ENCODE assay signal across 12 cellular contexts in the genomic region with DNA sequence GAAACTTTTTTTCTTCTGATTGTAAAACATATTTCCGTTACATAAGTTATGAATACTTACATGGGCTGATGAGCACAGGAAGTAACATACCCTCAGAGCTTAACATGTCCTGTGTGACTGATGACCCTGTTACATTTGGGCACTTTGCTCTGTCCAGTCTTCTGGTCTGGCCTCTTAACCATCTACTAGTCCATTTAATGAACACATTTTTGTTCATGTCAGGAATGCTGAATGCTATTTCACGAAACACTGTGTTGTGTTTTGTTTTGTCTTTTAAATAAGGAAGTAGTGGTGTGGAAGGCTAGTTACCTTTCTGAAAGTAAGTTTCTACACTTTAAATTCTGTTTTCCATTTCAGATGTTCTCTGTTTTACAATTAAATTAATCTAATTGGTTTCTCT.
DNase-seq lines count a peak whose midpoint lies in the region; ATAC-seq and TF ChIP-seq lines count a peak whose summit lies in the region.
"Had no signal": no experiment of that assay in that cellular context is flagged by ENCODE, and none has a peak within 500 bp of the region (broad histone marks: within the 10 kb centered on the region; RNA-seq: fewer than 3 reads in every experiment).

No MANE protein-coding gene starts in this region.

- H3K36me3 ChIP-seq in upper lobe of left lung = peaks cover 0 to 22% (median 0%) of the 10 kb centered on the region in 4 donors

- H3K27me3 ChIP-seq in upper lobe of left lung = no peaks in the 10 kb centered on the region

- H3K4me3 Mint-ChIP-seq in T-helper 17 cell = no peak overlapping the region
- H3K4me3 Mint-ChIP-seq in activated T-helper 1 cell treated with anti-CD3 and anti-CD28 coated beads, Interleukin-12 subunit alpha, Interleukin-12 subunit beta, Interleukin-2, Interleukin-4 antibody, amounts not matched to agents 30 ng/mL and 10 ng/mL and 1 ng/mL, durations not matched to agents 14 hours and 24 hours and 36 hours = no peak overlapping the region

- peak; percentile 48 for ATAC-seq in GM19438 (IDR thresholded peaks at IDR 0.05; ENCODE audit: low read depth, unreplicated experiment)
- peak; percentile 52 for ATAC-seq in HG03064 (IDR thresholded peaks at IDR 0.05; ENCODE audit: low read depth, unreplicated experiment)
- ATAC-seq in T-helper 17 cell = no peak
- no peak for ATAC-seq in upper lobe of left lung (ENCODE audit: low FRiP score in 2 of 2)

- no peaks in the 10 kb centered on the region for H3K27me3 Mint-ChIP-seq in T-helper 17 cell
- H3K27me3 Mint-ChIP-seq in activated T-helper 1 cell treated with anti-CD3 and anti-CD28 coated beads, Interleukin-12 subunit alpha, Interleukin-12 subunit beta, Interleukin-2, Interleukin-4 antibody, amounts not matched to agents 30 ng/mL and 10 ng/mL and 1 ng/mL, durations not matched to agents 14 hours and 24 hours and 36 hours (ENCODE audit: insufficient read depth) = no peaks in the 10 kb centered on the region

- H3K4me3 ChIP-seq in upper lobe of left lung = no peak overlapping the region

- peaks cover 19% of the 10 kb centered on the region for H3K4me1 Mint-ChIP-seq in T-helper 17 cell
- no peaks in the 10 kb centered on the region for H3K4me1 Mint-ChIP-seq in activated T-helper 1 cell treated with anti-CD3 and anti-CD28 coated beads, Interleukin-12 subunit alpha, Interleukin-12 subunit beta, Interleukin-2, Interleukin-4 antibody, amounts not matched to agents 30 ng/mL and 10 ng/mL and 1 ng/mL, durations not matched to agents 14 hours and 24 hours and 36 hours (ENCODE audit: low read depth)

- DNase-seq in GF-D8 (lab: John Stamatoyannopoulos, UW) (peak; percentile 9), T-helper 17 cell (no peak), SIG-M5 (lab: John Stamatoyannopoulos, UW) (no peak), SW 1271 (lab: John Stamatoyannopoulos, UW) (no peak), upper lobe of left lung (no peak)
- no peak for DNase-seq in activated T-helper 1 cell treated with anti-CD3 and anti-CD28 coated beads, Interleukin-12 subunit alpha, Interleukin-12 subunit beta, Interleukin-2, Interleukin-4 antibody, amounts not matched to agents 30 ng/mL and 10 ng/mL and 1 ng/mL, durations not matched to agents 14 hours and 24 hours and 36 hours (ENCODE audit: low spot score)
- DNase-seq: Caco-2; GOT3; NCI-H1436 treated with DMSO at 0.1 percent for 48 hours; stimulated activated CD4-positive, alpha-beta T cell treated with anti-CD3 and anti-CD28 coated beads, Interleukin-15, amount 100 ng/mL, for 24 hours had no signal

- intact Hi-C loops in activated T-helper 1 cell treated with anti-CD3 and anti-CD28 coated beads, Interleukin-12 subunit alpha, Interleukin-12 subunit beta, Interleukin-2, Interleukin-4 antibody, amounts not matched to agents 30 ng/mL and 10 ng/mL and 1 ng/mL, durations not matched to agents 14 hours and 24 hours and 36 hours (cut with micrococcal nuclease) = no loop called here

- H3K36me3 Mint-ChIP-seq in T-helper 17 cell (ENCODE audit: low read depth) = peaks cover 3% of the 10 kb centered on the region
- H3K36me3 Mint-ChIP-seq in activated T-helper 1 cell treated with anti-CD3 and anti-CD28 coated beads, Interleukin-12 subunit alpha, Interleukin-12 subunit beta, Interleukin-2, Interleukin-4 antibody, amounts not matched to agents 30 ng/mL and 10 ng/mL and 1 ng/mL, durations not matched to agents 14 hours and 24 hours and 36 hours (ENCODE audit: low read depth) = peaks cover 12% of the 10 kb centered on the region

- peaks cover 0 to 4% (median 0%) of the 10 kb centered on the region in 4 donors for H3K4me1 ChIP-seq in upper lobe of left lung
- H3K4me1 ChIP-seq: Caco-2 had no signal

- peak overlapping the region; percentile 41 for H3K27ac Mint-ChIP-seq in T-helper 17 cell
- no peak overlapping the region for H3K27ac Mint-ChIP-seq in activated T-helper 1 cell treated with anti-CD3 and anti-CD28 coated beads, Interleukin-12 subunit alpha, Interleukin-12 subunit beta, Interleukin-2, Interleukin-4 antibody, amounts not matched to agents 30 ng/mL and 10 ng/mL and 1 ng/mL, durations not matched to agents 14 hours and 24 hours and 36 hours

- no peak for TF ChIP-seq POLR2A in upper lobe of left lung (IDR thresholded peaks at IDR 0.05)

- TF ChIP-seq CTCF in upper lobe of left lung (IDR thresholded peaks at IDR 0.05) = no peak

- H3K9me3 ChIP-seq in T-helper 17 cell (ENCODE audit: control insufficient read depth, low read length, poor library complexity, severe bottlenecking) (no peaks in the 10 kb centered on the region), upper lobe of left lung (no peaks in the 10 kb centered on the region)
- H3K9me3 ChIP-seq: Caco-2 had no signal

- 58 to 65% methylated on average over 2 of the region's 2 CpGs for WGBS in upper lobe of left lung, 2 donors

- TF ChIP-seq EP300 in upper lobe of left lung (IDR thresholded peaks at IDR 0.05) = no peak

- no peak overlapping the region for H3K27ac ChIP-seq in upper lobe of left lung

- H3K9me3 Mint-ChIP-seq in activated T-helper 1 cell treated with anti-CD3 and anti-CD28 coated beads, Interleukin-12 subunit alpha, Interleukin-12 subunit beta, Interleukin-2, Interleukin-4 antibody, amounts not matched to agents 30 ng/mL and 10 ng/mL and 1 ng/mL, durations not matched to agents 14 hours and 24 hours and 36 hours = no peaks in the 10 kb centered on the region

Comparison
In these comparisons a context has a peak if more than half of its experiments do, and no peak if none do; other contexts are left out.
1. ATAC-seq: peak in GM19438 (single experiment) and HG03064 (single experiment); none in T-helper 17 cell (single experiment) and upper lobe of left lung (0 of 2).